Comparison of ENCODE assay signal across 8 cellular contexts in the genomic region with DNA sequence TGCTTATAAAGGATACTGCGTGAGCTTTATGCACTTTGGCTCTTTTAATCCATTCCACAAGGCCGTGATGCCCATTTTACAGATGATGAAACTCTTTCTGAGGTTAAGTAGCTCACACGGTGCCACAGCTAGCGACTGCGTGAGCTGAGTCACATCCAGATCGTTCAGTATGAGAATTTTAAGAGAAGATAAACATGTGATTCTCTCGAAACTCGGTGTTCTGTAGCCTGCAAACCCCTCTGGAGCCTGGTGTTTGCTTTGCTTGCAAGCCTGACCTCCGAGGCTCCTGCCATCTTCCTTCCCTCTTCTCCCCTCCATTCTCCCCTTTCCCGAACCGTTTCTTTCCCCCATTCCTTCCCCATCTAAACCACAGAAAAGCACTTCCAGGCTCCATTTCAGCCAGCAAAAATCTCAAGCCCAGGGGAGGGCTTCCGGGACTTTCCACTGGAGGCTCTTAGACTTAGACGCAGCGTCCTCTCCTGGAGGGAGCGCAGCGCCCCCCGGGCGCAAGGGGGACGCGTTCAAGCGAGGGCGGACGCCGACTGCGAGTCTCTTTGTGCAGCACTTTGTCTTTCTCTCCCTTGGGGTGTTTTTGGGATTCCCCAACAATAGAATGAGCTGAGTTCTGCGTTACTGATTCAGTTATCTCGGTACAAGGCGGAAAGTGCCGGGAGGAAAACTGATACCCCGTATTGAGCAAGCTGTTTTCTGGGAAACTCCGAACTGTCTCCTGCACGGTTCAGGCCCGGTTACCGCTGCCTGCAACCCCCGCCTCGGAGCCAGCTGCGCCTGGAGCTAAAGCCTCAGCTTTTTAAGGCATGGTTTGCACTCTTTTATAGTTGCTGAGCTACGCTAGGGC.
DNase-seq lines count a peak whose midpoint lies in the region; ATAC-seq lines count a peak whose summit lies in the region.

No MANE protein-coding gene starts in this region.

- DNase-seq in DMS79 treated with DMSO at 0.1 percent for 48 hours (lab: John Stamatoyannopoulos, UW) (peak; percentile 50), GM19238 (ENCODE audit: insufficient read length, low spot score) (peak; percentile 24), iPS-NIHi11 (ENCODE audit: low spot score) (peak; percentile 14), cerebellar nuclear complex (lab: John Stamatoyannopoulos, UW) (no peak), GF-D8 (lab: John Stamatoyannopoulos, UW) (no peak)
- DNase-seq in activated naive CD8-positive, alpha-beta T cell treated with anti-CD3 and anti-CD28 coated beads, Interleukin-2, amount 50 U/mL, for 24 hours = peak; percentile 23
- peak; percentile 5 for DNase-seq in stimulated activated CD4-positive, alpha-beta T cell treated with anti-CD3 and anti-CD28 coated beads, Interleukin-4, amount 100 ng/mL, for 1 hour

- peak overlapping the region; percentile 48 for H3K4me3 Mint-ChIP-seq in activated naive CD8-positive, alpha-beta T cell treated with anti-CD3 and anti-CD28 coated beads, Interleukin-2, amount 50 U/mL, for 24 hours

- ATAC-seq in HG03280 (IDR thresholded peaks at IDR 0.05; ENCODE audit: unreplicated experiment) = peak; percentile 71
- peak; percentile 88 for ATAC-seq in activated naive CD8-positive, alpha-beta T cell treated with anti-CD3 and anti-CD28 coated beads, Interleukin-2, amount 50 U/mL, for 24 hours

- H3K9me3 Mint-ChIP-seq in activated naive CD8-positive, alpha-beta T cell treated with anti-CD3 and anti-CD28 coated beads, Interleukin-2, amount 50 U/mL, for 24 hours = no peaks in the 10 kb centered on the region

- peaks cover 15% of the 10 kb centered on the region for H3K4me1 Mint-ChIP-seq in activated naive CD8-positive, alpha-beta T cell treated with anti-CD3 and anti-CD28 coated beads, Interleukin-2, amount 50 U/mL, for 24 hours

- peak overlapping the region; percentile 46 for H3K27ac Mint-ChIP-seq in activated naive CD8-positive, alpha-beta T cell treated with anti-CD3 and anti-CD28 coated beads, Interleukin-2, amount 50 U/mL, for 24 hours

- H3K27me3 Mint-ChIP-seq in activated naive CD8-positive, alpha-beta T cell treated with anti-CD3 and anti-CD28 coated beads, Interleukin-2, amount 50 U/mL, for 24 hours = peaks cover 38% of the 10 kb centered on the region

- H3K36me3 Mint-ChIP-seq in activated naive CD8-positive, alpha-beta T cell treated with anti-CD3 and anti-CD28 coated beads, Interleukin-2, amount 50 U/mL, for 24 hours (ENCODE audit: low read depth) = no peaks in the 10 kb centered on the region

Comparison
In these comparisons a context has a peak if more than half of its experiments do, and no peak if none do; other contexts are left out.
1. DNase-seq: peak in DMS79 treated with DMSO at 0.1 percent for 48 hours (single experiment), GM19238 (single experiment), activated naive CD8-positive, alpha-beta T cell treated with anti-CD3 and anti-CD28 coated beads, Interleukin-2, amount 50 U/mL, for 24 hours (single experiment), iPS-NIHi11 (single experiment) and stimulated activated CD4-positive, alpha-beta T cell treated with anti-CD3 and anti-CD28 coated beads, Interleukin-4, amount 100 ng/mL, for 1 hour (single experiment); none in cerebellar nuclear complex (0 of 2) and GF-D8 (single experiment).